ENCODE assay signal across 2 cellular contexts in the genomic region with DNA sequence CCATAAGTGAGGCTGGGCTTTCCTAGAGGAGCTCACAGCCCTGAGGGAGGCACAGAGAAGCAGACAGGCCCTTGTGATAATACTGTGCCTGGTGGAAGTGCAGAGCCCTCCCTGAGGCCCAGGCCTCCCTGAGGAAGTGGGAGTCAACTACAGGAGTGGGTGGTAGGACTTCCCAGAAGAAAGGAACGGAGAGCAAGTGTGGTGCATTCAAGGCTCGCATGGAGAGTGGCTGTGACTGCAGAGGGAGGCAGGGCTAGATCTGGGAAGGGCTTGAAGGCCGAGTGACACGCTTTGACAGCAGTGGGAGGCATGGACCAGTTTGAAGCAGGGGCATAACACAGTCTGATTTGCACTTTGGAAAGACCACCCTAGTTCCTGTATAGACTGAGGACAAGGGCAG.
TF ChIP-seq lines count a peak whose summit lies in the region.

No MANE protein-coding gene starts in this region.

TF ChIP-seq in HEK293, 187 proteins besides CTCF, POLR2A, EP300 and RAD21:
- TF ChIP-seq SCRT2 (tag by site-specific recombination; IDR thresholded peaks at IDR 0.05) (no peak), EGR2 (tag by site-specific recombination; IDR thresholded peaks at IDR 0.05; ENCODE audit: low read depth) (peak; percentile 42; the same call in 1 of the 2 replicates), ZFHX2 (tag by site-specific recombination; conservative IDR thresholded peaks at IDR 0.05) (peak; percentile 62), SCRT1 (tag by site-specific recombination; IDR thresholded peaks at IDR 0.05; ENCODE audit: borderline replicate concordance) (no peak), ZNF341 (tag by site-specific recombination; IDR thresholded peaks at IDR 0.05; ENCODE audit: low read depth) (peak; percentile 53)
- TF ChIP-seq, protein P1, sequence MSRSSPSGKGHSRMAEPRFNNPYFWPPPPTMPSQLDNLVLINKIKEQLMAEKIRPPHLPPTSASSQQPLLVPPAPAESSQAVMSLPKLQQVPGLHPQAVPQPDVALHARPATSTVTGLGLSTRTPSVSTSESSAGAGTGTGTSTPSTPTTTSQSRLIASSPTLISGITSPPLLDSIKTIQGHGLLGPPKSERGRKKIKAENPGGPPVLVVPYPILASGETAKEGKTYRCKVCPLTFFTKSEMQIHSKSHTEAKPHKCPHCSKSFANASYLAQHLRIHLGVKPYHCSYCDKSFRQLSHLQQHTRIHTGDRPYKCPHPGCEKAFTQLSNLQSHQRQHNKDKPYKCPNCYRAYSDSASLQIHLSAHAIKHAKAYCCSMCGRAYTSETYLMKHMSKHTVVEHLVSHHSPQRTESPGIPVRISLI (tag by site-specific recombination; IDR thresholded peaks at IDR 0.05): no peak
- TF ChIP-seq, protein P2, sequence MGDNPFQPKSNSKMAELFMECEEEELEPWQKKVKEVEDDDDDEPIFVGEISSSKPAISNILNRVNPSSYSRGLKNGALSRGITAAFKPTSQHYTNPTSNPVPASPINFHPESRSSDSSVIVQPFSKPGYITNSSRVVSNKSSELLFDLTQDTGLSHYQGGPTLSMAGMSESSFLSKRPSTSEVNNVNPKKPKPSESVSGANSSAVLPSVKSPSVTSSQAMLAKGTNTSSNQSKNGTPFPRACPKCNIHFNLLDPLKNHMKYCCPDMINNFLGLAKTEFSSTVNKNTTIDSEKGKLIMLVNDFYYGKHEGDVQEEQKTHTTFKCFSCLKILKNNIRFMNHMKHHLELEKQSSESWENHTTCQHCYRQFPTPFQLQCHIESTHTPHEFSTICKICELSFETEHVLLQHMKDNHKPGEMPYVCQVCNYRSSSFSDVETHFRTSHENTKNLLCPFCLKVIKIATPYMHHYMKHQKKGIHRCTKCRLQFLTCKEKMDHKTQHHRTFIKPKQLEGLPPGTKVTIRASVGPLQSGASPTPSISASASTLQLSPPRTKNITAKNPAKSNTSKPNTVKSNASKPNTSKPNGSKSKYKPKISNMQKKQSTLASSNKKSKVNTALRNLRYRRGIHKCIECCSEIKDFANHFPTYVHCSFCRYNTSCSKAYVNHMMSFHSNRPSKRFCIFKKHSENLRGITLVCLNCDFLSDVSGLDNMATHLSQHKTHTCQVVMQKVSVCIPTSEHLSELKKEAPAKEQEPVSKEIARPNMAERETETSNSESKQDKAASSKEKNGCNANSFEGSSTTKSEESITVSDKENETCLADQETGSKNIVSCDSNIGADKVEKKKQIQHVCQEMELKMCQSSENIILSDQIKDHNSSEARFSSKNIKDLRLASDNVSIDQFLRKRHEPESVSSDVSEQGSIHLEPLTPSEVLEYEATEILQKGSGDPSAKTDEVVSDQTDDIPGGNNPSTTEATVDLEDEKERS (tag by site-specific recombination; IDR thresholded peaks at IDR 0.05): no peak
TF ChIP-seq in HEK293: peak in this region for 3.

TF ChIP-seq in H1, 55 proteins besides CTCF, POLR2A, EP300 and RAD21:
- no peak for TF ChIP-seq MAFK (IDR thresholded peaks at IDR 0.05; ENCODE audit: low read depth, low read length)
- no peak for TF ChIP-seq SIX5 (IDR thresholded peaks at IDR 0.05; ENCODE audit: low read depth, low read length)
- no peak for TF ChIP-seq POU5F1 (IDR thresholded peaks at IDR 0.05; ENCODE audit: low read depth, low read length)
- TF ChIP-seq CBX5 (IDR thresholded peaks at IDR 0.05; ENCODE audit: low read depth, low read length): no peak
- TF ChIP-seq SP4 (IDR thresholded peaks at IDR 0.05; ENCODE audit: low read length): no peak
- no peak for TF ChIP-seq SIN3A (conservative IDR thresholded peaks at IDR 0.05 in 1 of 2, IDR thresholded peaks at IDR 0.05 in 1 of 2; ENCODE audit: low read depth in 1 of 2, low read length in 2 of 2)
- no peak for TF ChIP-seq GABPA (IDR thresholded peaks at IDR 0.05; ENCODE audit: borderline replicate concordance, insufficient read depth, low read length)
- TF ChIP-seq KDM1A (IDR thresholded peaks at IDR 0.05; ENCODE audit: borderline replicate concordance, low read length): no peak
- no peak for TF ChIP-seq YY1 (IDR thresholded peaks at IDR 0.05; ENCODE audit: low read depth, low read length)
- TF ChIP-seq CTBP2 (IDR thresholded peaks at IDR 0.05; ENCODE audit: borderline replicate concordance, insufficient read depth, insufficient read length, low read length): no peak
- no peak for TF ChIP-seq RXRA (IDR thresholded peaks at IDR 0.05; ENCODE audit: insufficient read depth, low read depth, low read length)
- no peak for TF ChIP-seq BCL11A (IDR thresholded peaks at IDR 0.05; ENCODE audit: low read depth in 2 of 2, low read length in 2 of 2)
- no peak for TF ChIP-seq TEAD4 (IDR thresholded peaks at IDR 0.05; ENCODE audit: low read depth, low read length)
- no peak for TF ChIP-seq CBX8 (IDR thresholded peaks at IDR 0.05; ENCODE audit: borderline replicate concordance, low read depth, low read length)
